In the genomic region with DNA sequence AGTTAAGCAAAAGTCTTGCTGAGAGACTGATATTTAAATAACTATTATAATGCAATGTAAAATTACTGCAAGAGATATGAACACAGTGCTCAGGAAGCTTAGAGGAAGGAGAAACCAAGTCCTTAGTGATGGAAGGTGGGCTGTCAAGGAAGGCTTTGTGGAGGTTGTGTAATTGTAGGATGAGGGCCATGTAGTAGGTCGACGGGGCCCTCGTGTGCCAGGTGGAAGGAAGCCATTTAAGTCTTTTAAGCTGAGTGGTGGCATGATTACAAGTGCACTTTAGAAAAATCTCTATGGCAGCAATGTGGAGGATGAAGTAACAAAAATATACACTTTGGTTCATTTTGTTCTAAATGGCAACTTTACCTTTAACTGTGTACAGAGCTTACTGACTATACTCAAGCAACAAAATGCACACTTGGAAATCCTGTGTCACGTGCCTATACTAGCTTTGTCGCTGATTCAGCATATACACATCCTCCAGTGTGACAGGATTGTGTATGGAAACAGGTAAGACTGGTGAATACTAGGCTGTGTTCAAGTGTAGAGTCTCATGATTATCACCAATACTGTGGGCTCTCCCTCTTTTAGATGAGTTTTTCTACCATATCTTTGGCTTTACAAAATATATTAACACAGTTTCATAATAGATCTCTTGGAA, we compare ENCODE assay signal across 1 cellular context.
TF ChIP-seq lines count a peak whose summit lies in the region.

No MANE protein-coding gene starts in this region.

TF ChIP-seq in Ishikawa, 13 proteins besides CTCF, POLR2A, EP300 and RAD21 (continued from another document):
- TF ChIP-seq, protein P1, sequence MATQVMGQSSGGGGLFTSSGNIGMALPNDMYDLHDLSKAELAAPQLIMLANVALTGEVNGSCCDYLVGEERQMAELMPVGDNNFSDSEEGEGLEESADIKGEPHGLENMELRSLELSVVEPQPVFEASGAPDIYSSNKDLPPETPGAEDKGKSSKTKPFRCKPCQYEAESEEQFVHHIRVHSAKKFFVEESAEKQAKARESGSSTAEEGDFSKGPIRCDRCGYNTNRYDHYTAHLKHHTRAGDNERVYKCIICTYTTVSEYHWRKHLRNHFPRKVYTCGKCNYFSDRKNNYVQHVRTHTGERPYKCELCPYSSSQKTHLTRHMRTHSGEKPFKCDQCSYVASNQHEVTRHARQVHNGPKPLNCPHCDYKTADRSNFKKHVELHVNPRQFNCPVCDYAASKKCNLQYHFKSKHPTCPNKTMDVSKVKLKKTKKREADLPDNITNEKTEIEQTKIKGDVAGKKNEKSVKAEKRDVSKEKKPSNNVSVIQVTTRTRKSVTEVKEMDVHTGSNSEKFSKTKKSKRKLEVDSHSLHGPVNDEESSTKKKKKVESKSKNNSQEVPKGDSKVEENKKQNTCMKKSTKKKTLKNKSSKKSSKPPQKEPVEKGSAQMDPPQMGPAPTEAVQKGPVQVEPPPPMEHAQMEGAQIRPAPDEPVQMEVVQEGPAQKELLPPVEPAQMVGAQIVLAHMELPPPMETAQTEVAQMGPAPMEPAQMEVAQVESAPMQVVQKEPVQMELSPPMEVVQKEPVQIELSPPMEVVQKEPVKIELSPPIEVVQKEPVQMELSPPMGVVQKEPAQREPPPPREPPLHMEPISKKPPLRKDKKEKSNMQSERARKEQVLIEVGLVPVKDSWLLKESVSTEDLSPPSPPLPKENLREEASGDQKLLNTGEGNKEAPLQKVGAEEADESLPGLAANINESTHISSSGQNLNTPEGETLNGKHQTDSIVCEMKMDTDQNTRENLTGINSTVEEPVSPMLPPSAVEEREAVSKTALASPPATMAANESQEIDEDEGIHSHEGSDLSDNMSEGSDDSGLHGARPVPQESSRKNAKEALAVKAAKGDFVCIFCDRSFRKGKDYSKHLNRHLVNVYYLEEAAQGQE (IDR thresholded peaks at IDR 0.05; ENCODE audit: low read depth): no peak
